In genomic region chr4:83128235-83128929, GRCh38 we compare ENCODE assay signal across 14 cellular contexts. TPM values are rescaled to one million over a fixed set of nuclear protein-coding genes. Genes with fewer than 3 reads are reported as not detected.
DNase-seq lines count a peak whose midpoint lies in the region; ATAC-seq and TF ChIP-seq lines count a peak whose summit lies in the region.
"Had no signal": no experiment of that assay in that cellular context is flagged by ENCODE, and none has a peak within 500 bp of the region (broad histone marks: within the 10 kb centered on the region; RNA-seq: fewer than 3 reads in every experiment).

No MANE protein-coding gene starts in this region.

- POLR2A ChIA-PET in activated CD8-positive, alpha-beta T cell treated with anti-CD3 and anti-CD28 coated beads, Interleukin-2, amount 10 ng/mL, durations not matched to agents 7 days and 5 days (lab: Charles Lee), result interaction anchor here (0.6 kb wide), 1 partner anchor 14 kb away, joined by 3 read pairs; no protein-coding TSS in a partner anchor
- POLR2A ChIA-PET in activated CD8-positive, alpha-beta T cell treated with anti-CD3 and anti-CD28 coated beads for 36 hours (lab: Charles Lee), result no interaction called here

- H2AFZ ChIP-seq in fibroblast of lung (ENCODE audit: low read length), result no peak overlapping the region

- no peaks in the 10 kb centered on the region for H3K27me3 ChIP-seq in fibroblast of lung (ENCODE audit: control insufficient read depth, insufficient read depth, low read length)
- H3K27me3 ChIP-seq: tibial nerve had no signal

- TF ChIP-seq CTCF in activated CD8-positive, alpha-beta T cell treated with anti-CD3 and anti-CD28 coated beads for 36 hours (IDR thresholded peaks at IDR 0.05), result no peak
- TF ChIP-seq CTCF in fibroblast of lung (conservative IDR thresholded peaks at IDR 0.05 in 1 of 2, IDR thresholded peaks at IDR 0.05 in 1 of 2; ENCODE audit: low read depth in 1 of 2, low read length in 2 of 2), result no peak

- peaks cover 2% of the 10 kb centered on the region for H3K4me1 ChIP-seq in fibroblast of lung (ENCODE audit: control insufficient read depth, extremely low read depth, insufficient read depth, low read length)
- H3K4me1 ChIP-seq: tibial nerve had no signal

- no peak for DNase-seq in activated CD8-positive, alpha-beta T cell treated with anti-CD3 and anti-CD28 coated beads, Interleukin-2, amount 10 ng/mL, durations not matched to agents 7 days and 5 days
- DNase-seq in activated CD8-positive, alpha-beta T cell treated with anti-CD3 and anti-CD28 coated beads for 36 hours, result no peak
- DNase-seq in RPMI7951 (ENCODE audit: low read depth) (peak; percentile 77), fibroblast of lung (ENCODE audit: low read depth in 2 of 2) (peak; percentile 85 to 89), stromal cell of bone marrow (ENCODE audit: low read depth) (peak; percentile 74), GOT3 (lab: John Stamatoyannopoulos, UW) (no peak), posterior cingulate gyrus (no peak)
- DNase-seq: activated CD4-positive, alpha-beta T cell treated with anti-CD3 and anti-CD28 coated beads, Interleukin-2, amount 10 ng/mL, durations not matched to agents 7 days and 5 days; aorta; naive B cell; NCI-H1092 had no signal

- H3K36me3 Mint-ChIP-seq in activated CD8-positive, alpha-beta T cell treated with anti-CD3 and anti-CD28 coated beads, Interleukin-2, amount 10 ng/mL, durations not matched to agents 7 days and 5 days (ENCODE audit: low read depth), result peaks cover 10% of the 10 kb centered on the region
- H3K36me3 Mint-ChIP-seq in activated CD8-positive, alpha-beta T cell treated with anti-CD3 and anti-CD28 coated beads for 36 hours (ENCODE audit: low read depth), result no peaks in the 10 kb centered on the region
- H3K36me3 Mint-ChIP-seq: naive B cell had no signal

- peak overlapping the region; percentile 55 for H3K27ac Mint-ChIP-seq in activated CD8-positive, alpha-beta T cell treated with anti-CD3 and anti-CD28 coated beads, Interleukin-2, amount 10 ng/mL, durations not matched to agents 7 days and 5 days
- H3K27ac Mint-ChIP-seq in activated CD8-positive, alpha-beta T cell treated with anti-CD3 and anti-CD28 coated beads for 36 hours, result no peak overlapping the region
- H3K27ac Mint-ChIP-seq: activated CD4-positive, alpha-beta T cell treated with anti-CD3 and anti-CD28 coated beads, Interleukin-2, amount 10 ng/mL, durations not matched to agents 7 days and 5 days had no signal

- intact Hi-C loops in activated CD8-positive, alpha-beta T cell treated with anti-CD3 and anti-CD28 coated beads for 36 hours (cut with micrococcal nuclease), result no loop called here
- intact Hi-C loops in posterior cingulate gyrus (cut with DNase I), result no loop called here

- H3K4me2 ChIP-seq in fibroblast of lung (ENCODE audit: extremely low read depth, insufficient read depth, low read length), result no peak overlapping the region

- H3K9ac ChIP-seq in fibroblast of lung (ENCODE audit: insufficient read depth, low read length), result no peak overlapping the region

- H3K9me3 Mint-ChIP-seq in activated CD8-positive, alpha-beta T cell treated with anti-CD3 and anti-CD28 coated beads, Interleukin-2, amount 10 ng/mL, durations not matched to agents 7 days and 5 days (ENCODE audit: insufficient read depth), result peaks cover 5% of the 10 kb centered on the region
- no peaks in the 10 kb centered on the region for H3K9me3 Mint-ChIP-seq in activated CD8-positive, alpha-beta T cell treated with anti-CD3 and anti-CD28 coated beads for 36 hours

- H3K4me3 Mint-ChIP-seq in activated CD8-positive, alpha-beta T cell treated with anti-CD3 and anti-CD28 coated beads, Interleukin-2, amount 10 ng/mL, durations not matched to agents 7 days and 5 days, result no peak overlapping the region
- no peak overlapping the region for H3K4me3 Mint-ChIP-seq in activated CD8-positive, alpha-beta T cell treated with anti-CD3 and anti-CD28 coated beads for 36 hours
- H3K4me3 Mint-ChIP-seq: activated CD4-positive, alpha-beta T cell treated with anti-CD3 and anti-CD28 coated beads, Interleukin-2, amount 10 ng/mL, durations not matched to agents 7 days and 5 days had no signal

- H3K9me3 ChIP-seq in fibroblast of lung (ENCODE audit: control insufficient read depth, insufficient read depth, low read depth, low read length), result no peaks in the 10 kb centered on the region
- H3K9me3 ChIP-seq: tibial nerve had no signal

- H3K4me3 ChIP-seq in fibroblast of lung (replicated peaks in 1 of 4; ENCODE audit: control extremely low read depth in 1 of 4, insufficient read depth in 1 of 4, low read depth in 3 of 4, low read length in 4 of 4), result no peak overlapping the region
- H3K4me3 ChIP-seq: tibial nerve had no signal

- no peaks in the 10 kb centered on the region for H4K20me1 ChIP-seq in fibroblast of lung (ENCODE audit: control insufficient read depth, extremely low read depth, insufficient read depth, low read length)

- no peak for ATAC-seq in activated CD8-positive, alpha-beta T cell treated with anti-CD3 and anti-CD28 coated beads, Interleukin-2, amount 10 ng/mL, durations not matched to agents 7 days and 5 days
- ATAC-seq in activated CD8-positive, alpha-beta T cell treated with anti-CD3 and anti-CD28 coated beads for 36 hours, result no peak
- ATAC-seq in HG03139 (IDR thresholded peaks at IDR 0.05; ENCODE audit: unreplicated experiment), result no peak

- H3K79me2 ChIP-seq in fibroblast of lung (ENCODE audit: control insufficient read depth, insufficient read depth, low read length), result no peaks in the 10 kb centered on the region

- H3K4me1 Mint-ChIP-seq in activated CD8-positive, alpha-beta T cell treated with anti-CD3 and anti-CD28 coated beads, Interleukin-2, amount 10 ng/mL, durations not matched to agents 7 days and 5 days (ENCODE audit: low read depth), result peaks cover 32% of the 10 kb centered on the region
- H3K4me1 Mint-ChIP-seq in activated CD8-positive, alpha-beta T cell treated with anti-CD3 and anti-CD28 coated beads for 36 hours (ENCODE audit: low read depth), result peaks cover 10% of the 10 kb centered on the region

- no peak overlapping the region for H3K27ac ChIP-seq in fibroblast of lung (ENCODE audit: insufficient read depth, low read length)
- H3K27ac ChIP-seq: 22Rv1, tibial nerve had no signal

- H3K36me3 ChIP-seq in fibroblast of lung (ENCODE audit: control insufficient read depth, insufficient read depth, low read length), result no peaks in the 10 kb centered on the region
- H3K36me3 ChIP-seq: tibial nerve had no signal

- no peaks in the 10 kb centered on the region for H3K27me3 Mint-ChIP-seq in activated CD8-positive, alpha-beta T cell treated with anti-CD3 and anti-CD28 coated beads, Interleukin-2, amount 10 ng/mL, durations not matched to agents 7 days and 5 days (ENCODE audit: low read depth)
- H3K27me3 Mint-ChIP-seq in activated CD8-positive, alpha-beta T cell treated with anti-CD3 and anti-CD28 coated beads for 36 hours, result no peaks in the 10 kb centered on the region
- H3K27me3 Mint-ChIP-seq: naive B cell had no signal

- CTCF ChIA-PET in activated CD8-positive, alpha-beta T cell treated with anti-CD3 and anti-CD28 coated beads, Interleukin-2, amount 10 ng/mL, durations not matched to agents 7 days and 5 days (lab: Charles Lee), result no interaction called here
- CTCF ChIA-PET in activated CD8-positive, alpha-beta T cell treated with anti-CD3 and anti-CD28 coated beads for 36 hours (lab: Charles Lee), result no interaction called here

RNA-seq across cellular contexts. Expression of gene PLAC8, which starts 13.9 kb away (rescaled TPM):
- 100 to 1,000 TPM; 193 to 198 TPM for total RNA-seq in activated CD8-positive, alpha-beta T cell treated with anti-CD3 and anti-CD28 coated beads, Interleukin-2, amount 10 ng/mL, durations not matched to agents 7 days and 5 days
- total RNA-seq in activated CD8-positive, alpha-beta T cell treated with anti-CD3 and anti-CD28 coated beads for 36 hours, result 100 to 1,000 TPM in 1 of 2 experiments, 10 to 100 TPM in 1; 88.7 to 101 TPM
- 0.39 and 0.96 TPM in 2 replicates for total RNA-seq in RPMI7951 (2014; rRNA removed; shearing (Covaris generic))
- under 0.01 and 0.33 TPM in 2 replicates for total RNA-seq in fibroblast of lung
- polyA plus RNA-seq in fibroblast of lung, result 0.29 and 0.79 TPM in 2 replicates
- 0.21 and 0.54 TPM in 2 replicates for polyA plus RNA-seq in fibroblast of lung (2012)
- polyA minus RNA-seq in fibroblast of lung (ENCODE audit: low replicate concordance), result not detected in 2 replicates

Comparison
In these comparisons a context has a peak if more than half of its experiments do, and no peak if none do; other contexts are left out.
1. DNase-seq: peak in RPMI7951 (single experiment), fibroblast of lung (2 of 2) and stromal cell of bone marrow (single experiment); none in activated CD8-positive, alpha-beta T cell treated with anti-CD3 and anti-CD28 coated beads, Interleukin-2, amount 10 ng/mL, durations not matched to agents 7 days and 5 days (single experiment), activated CD8-positive, alpha-beta T cell treated with anti-CD3 and anti-CD28 coated beads for 36 hours (single experiment), GOT3 (single experiment) and posterior cingulate gyrus (0 of 10).
2. RNA of gene PLAC8, which starts 13.9 kb away (total RNA-seq): 193 to 198 TPM in activated CD8-positive, alpha-beta T cell treated with anti-CD3 and anti-CD28 coated beads, Interleukin-2, amount 10 ng/mL, durations not matched to agents 7 days and 5 days and 88.7 to 101 TPM in activated CD8-positive, alpha-beta T cell treated with anti-CD3 and anti-CD28 coated beads for 36 hours; 0.39 to 0.96 TPM in RPMI7951 and under 0.01 to 0.33 TPM in fibroblast of lung; every median in the first group is over 10 times any median in the second.